Comparison of ENCODE assay signal across 8 cellular contexts in genomic region chr1:2586154-2587070, GRCh38. TPM values are rescaled to one million over a fixed set of nuclear protein-coding genes. Genes with fewer than 3 reads are reported as not detected.
DNase-seq lines count a peak whose midpoint lies in the region; ATAC-seq and TF ChIP-seq lines count a peak whose summit lies in the region.

PRXL2B (plus strand) TSS chr1:2586777; CDS start chr1:2586886, 109 bp downstream.

- no peaks in the 10 kb centered on the region; the same call in 1 of the 2 replicates for H3K36me3 ChIP-seq in Panc1 (ENCODE audit: control insufficient read depth, insufficient read depth, low read length)

- CTCF ChIA-PET in Panc1 (lab: Charles Lee), result interaction anchor here (0.6 to 0.7 kb wide), 5 partner anchors 16 to 550 kb away, joined by 3 to 6 read pairs (median 3); no protein-coding TSS in a partner anchor

- intact Hi-C loops in Panc1 (cut with micrococcal nuclease; ENCODE audit: unreplicated experiment), result no loop called here

- H3K4me3 ChIP-seq in Panc1 (ENCODE audit: low read depth in 2 of 2, low read length in 2 of 2) (peak within 1 kb of the TSS; percentile 61 to 83), epithelial cell of proximal tubule (ENCODE audit: low read depth, low read length) (peak within 1 kb of the TSS; percentile 85)

- peak within 1 kb of the TSS; percentile 82 for H3K27ac ChIP-seq in Panc1 (ENCODE audit: low read length)

- no peak for TF ChIP-seq CTCF in Panc1 (IDR thresholded peaks at IDR 0.05)
- no peak for TF ChIP-seq CTCF in epithelial cell of proximal tubule (conservative IDR thresholded peaks at IDR 0.05; ENCODE audit: low read depth, low read length)

- peak within 1 kb of the TSS; percentile 87 for H3K4me3 Mint-ChIP-seq in activated T-cell treated with anti-CD3 and anti-CD28 coated beads, Interleukin-2, amount 50 U/mL, for 24 hours

- peaks cover 11% of the 10 kb centered on the region for H3K36me3 Mint-ChIP-seq in activated T-cell treated with anti-CD3 and anti-CD28 coated beads, Interleukin-2, amount 50 U/mL, for 24 hours (ENCODE audit: low read depth)

- no peaks in the 10 kb centered on the region for H3K27me3 ChIP-seq in Panc1 (ENCODE audit: control insufficient read depth, insufficient read depth, low read length)

- ATAC-seq in GM21717 (IDR thresholded peaks at IDR 0.05; ENCODE audit: unreplicated experiment) (peak; percentile 55), Panc1 (peak; percentile 92)

- in situ Hi-C loops in KBM-7 (cut with MboI; ENCODE audit: low pct_unique_long_range_greater_than_20kb, low sequenced_read_pairs) (loop anchor here (25.0 kb wide), 1 partner anchor 201 kb away; no protein-coding TSS in a partner anchor), Panc1 (cut with HindIII; ENCODE audit: low pct_unique_long_range_greater_than_20kb, low sequenced_read_pairs) (no loop called here)

- POLR2A ChIA-PET in Panc1 (lab: Charles Lee), result interaction anchor here (0.6 kb wide), 1 partner anchor 52 kb away, joined by 3 read pairs; no protein-coding TSS in a partner anchor

- no peaks in the 10 kb centered on the region for H3K9me3 Mint-ChIP-seq in activated T-cell treated with anti-CD3 and anti-CD28 coated beads, Interleukin-2, amount 50 U/mL, for 24 hours

- DNase-seq in DMS53 (lab: John Stamatoyannopoulos, UW) (peak; percentile 98), KBM-7 (peak; percentile 95), Panc1 (ENCODE audit: low read depth, low spot score) (peak; percentile 85), epithelial cell of proximal tubule (ENCODE audit: low read depth) (peak; percentile 81), mucosa of gallbladder (ENCODE audit: low spot score) (peak; percentile 99)
- peak; percentile 99 for DNase-seq in activated T-cell treated with anti-CD3 and anti-CD28 coated beads, Interleukin-2, amount 50 U/mL, for 24 hours
- DNase-seq in stimulated activated CD8-positive, alpha-beta memory T cell treated with anti-CD3 and anti-CD28 coated beads, Interleukin-4, amount 100 ng/mL, for 24 hours (ENCODE audit: low read depth), result peak; percentile 97

- peak within 1 kb of the TSS; percentile 94 for H3K27ac Mint-ChIP-seq in activated T-cell treated with anti-CD3 and anti-CD28 coated beads, Interleukin-2, amount 50 U/mL, for 24 hours

- no peaks in the 10 kb centered on the region for H3K27me3 Mint-ChIP-seq in activated T-cell treated with anti-CD3 and anti-CD28 coated beads, Interleukin-2, amount 50 U/mL, for 24 hours

- no peaks in the 10 kb centered on the region for H3K9me3 ChIP-seq in Panc1 (ENCODE audit: control insufficient read depth, insufficient read depth, low read depth, low read length)

- peaks cover 44% of the 10 kb centered on the region for H3K4me1 Mint-ChIP-seq in activated T-cell treated with anti-CD3 and anti-CD28 coated beads, Interleukin-2, amount 50 U/mL, for 24 hours (ENCODE audit: low read depth)

- peaks cover 17% of the 10 kb centered on the region for H3K4me1 ChIP-seq in Panc1 (ENCODE audit: control insufficient read depth, insufficient read depth, low read length)

- BruUV-seq in Panc1 (replicated peaks; lab: Mats Ljungman, UMichigan), result no TSS peak

RNA-seq across cellular contexts. Expression of gene PRXL2B, which starts in this region (rescaled TPM):
- total RNA-seq in Panc1 (2021; ENCODE audit: unreplicated experiment), result 17.0 TPM
- polyA plus RNA-seq in Panc1 (2012; ENCODE audit: insufficient read length), result 23.0 TPM
- 35.4 and 72.2 TPM in 2 replicates for total RNA-seq in epithelial cell of proximal tubule
- 133 TPM for total RNA-seq in mucosa of gallbladder

Comparison
In these comparisons a context has a peak if more than half of its experiments do, and no peak if none do; other contexts are left out.
1. Peak in every context shown above with its lines: DNase-seq, ATAC-seq, H3K4me3 ChIP-seq and H3K27ac ChIP-seq.